8 cellular contexts compared by ENCODE assay signal in genomic region chr17:7356072-7356549, GRCh38. TPM values are rescaled to one million over a fixed set of nuclear protein-coding genes. Genes with fewer than 3 reads are reported as not detected.
DNase-seq lines count a peak whose midpoint lies in the region; ATAC-seq, FAIRE-seq and TF ChIP-seq lines count a peak whose summit lies in the region.

No MANE protein-coding gene starts in this region.

- POLR2A ChIA-PET in K562 (lab: Yijun Ruan, JAX) = interaction anchor here (0.6 to 1.6 kb wide), 6 partner anchors 24 to 230 kb away, joined by 3 to 7 read pairs (median 4); no protein-coding TSS in a partner anchor

- H3K4me3 ChIP-seq in K562 (no peak overlapping the region), iPS-18c (ENCODE audit: insufficient read depth, low read depth, low read length) (peak overlapping the region; percentile 21; the same call in 1 of the 2 replicates), small intestine (ENCODE audit: low read depth in 1 of 2, low read length in 2 of 2) (no peak overlapping the region)

- TF ChIP-seq CTCF in K562 (IDR thresholded peaks at IDR 0.05 in 2 of 3, conservative IDR thresholded peaks at IDR 0.05 in 1 of 3; ENCODE audit: insufficient read depth in 2 of 3, low read depth in 1 of 3, low read length in 3 of 3) = peak; percentile 81 to 86 (median 84)

- BruUV-seq in K562 (replicated peaks; lab: Mats Ljungman, UMichigan) = no TSS peak

- H2AFZ ChIP-seq in K562 (ENCODE audit: low read depth, low read length) = 0 out of 2 replicates have a peak overlapping the region, but pooled peaks have one; percentile 48

- no peak for TF ChIP-seq EP300 in K562 (IDR thresholded peaks at IDR 0.05; ENCODE audit: low read length)

- intact Hi-C loops in K562 (cut with micrococcal nuclease) = loop anchor here (5.0 kb wide), 2 partner anchors 146 to 206 kb away; partner anchors contain the start of gene SENP3

- H3K27me3 ChIP-seq in K562 (ENCODE audit: control insufficient read depth in 2 of 2, insufficient read depth in 2 of 2, low read length in 2 of 2) (no peaks in the 10 kb centered on the region), small intestine (ENCODE audit: control insufficient read depth in 2 of 2, insufficient read depth in 2 of 2, low read length in 2 of 2) (no peaks in the 10 kb centered on the region)

- H3K79me2 ChIP-seq in K562 (ENCODE audit: control insufficient read depth, insufficient read depth, low read length) = peaks cover 3% of the 10 kb centered on the region

- H3K4me2 ChIP-seq in K562 (ENCODE audit: insufficient read depth, low read length) = peak overlapping the region; percentile 54; the same call in 1 of the 2 replicates

- H4K20me1 ChIP-seq in K562 (replicated peaks; ENCODE audit: control insufficient read depth, insufficient read depth, low read length) = no peaks in the 10 kb centered on the region

- peak; percentile 40 for DNase-seq in NCI-H1092 treated with DMSO at 0.1 percent for 48 hours (lab: John Stamatoyannopoulos, UW)
- DNase-seq in NCI-H1092 (lab: John Stamatoyannopoulos, UW) = no peak
- DNase-seq in NCI-H1048 (lab: John Stamatoyannopoulos, UW) = peak; percentile 54
- peak; percentile 85 for DNase-seq in UCSD-AML1 (lab: John Stamatoyannopoulos, UW; ENCODE audit: unreplicated experiment)
- peak; percentile 78 to 86 (median 81) for DNase-seq in K562 (ENCODE audit: extremely low read depth in 1 of 4, low spot score in 3 of 4)
- peak; percentile 84 for DNase-seq in small intestine

- CTCF ChIA-PET in K562 (lab: Yijun Ruan, JAX; ENCODE audit: low intra/inter-chr PET ratio) = interaction anchor here (0.6 to 1.7 kb wide), 3 partner anchors 127 to 220 kb away, joined by 3 to 9 read pairs (median 5); no protein-coding TSS in a partner anchor

- H3K4me1 ChIP-seq in K562 (replicated peaks in 1 of 2; ENCODE audit: control insufficient read depth in 2 of 2, insufficient read depth in 2 of 2, low read length in 2 of 2) = peaks cover 0 to 37% of the 10 kb centered on the region in 2 experiments; a peak in 3 of 5 replicates
- peaks cover 0 to 3% of the 10 kb centered on the region in 2 donors for H3K4me1 ChIP-seq in small intestine (ENCODE audit: control insufficient read depth in 2 of 2, insufficient read depth in 1 of 2, low read depth in 1 of 2, low read length in 1 of 2)

- TF ChIP-seq RAD21 in K562 (CRISPR knock-in tag; conservative IDR thresholded peaks at IDR 0.05 in 1 of 2, IDR thresholded peaks at IDR 0.05 in 1 of 2) = peak; percentile 78 to 90

- H3K9ac ChIP-seq in K562 (ENCODE audit: insufficient read depth in 1 of 2, low read depth in 2 of 2, low read length in 2 of 2) = peak overlapping the region in 1 of 2 experiments; percentile 68; a peak in 2 of 4 replicates

- H3K9me1 ChIP-seq in K562 (ENCODE audit: control insufficient read depth, insufficient read depth, low read length) = no peaks in the 10 kb centered on the region

- FAIRE-seq in K562 (lab: Jason Lieb, UNC) = peak; percentile 88
- no peak for FAIRE-seq in small intestine (lab: Jason Lieb, UNC)

- no peak overlapping the region for H3K27ac ChIP-seq in K562 (ENCODE audit: extremely low read depth, low read depth, low read length)
- no peak overlapping the region for H3K27ac ChIP-seq in small intestine (ENCODE audit: low read depth in 1 of 2, low read length in 1 of 2)

- in situ Hi-C loops in K562 (cut with MboI) = loop anchor here (10.0 kb wide), 1 partner anchor 199 kb away; the partner anchor contains the start of gene TNFSF13

- peak; percentile 77 for ATAC-seq in K562
- ATAC-seq in HG02884 (IDR thresholded peaks at IDR 0.05; ENCODE audit: unreplicated experiment) = no peak

- TF ChIP-seq POLR2A in K562 (conservative IDR thresholded peaks at IDR 0.05) = no peak

- 5% methylated on average over 11 of the region's 12 CpGs for WGBS in K562 (ENCODE audit: insufficient coverage, low coverage, missing lambda C conversion rate)
- WGBS in small intestine, 3 donors = 5 to 10% (median 6%) methylated on average over 12 of the region's 12 CpGs

- H3K9me3 ChIP-seq in K562 (replicated peaks; ENCODE audit: control insufficient read depth, insufficient read depth, low read depth, low read length) = no peaks in the 10 kb centered on the region
- no peaks in the 10 kb centered on the region for H3K9me3 ChIP-seq in iPS-18c (ENCODE audit: control insufficient read depth, insufficient read depth, low read length)
- H3K9me3 ChIP-seq in small intestine (ENCODE audit: control insufficient read depth, low read depth) = no peaks in the 10 kb centered on the region

- H3K36me3 ChIP-seq in K562 (ENCODE audit: control insufficient read depth, insufficient read depth, low read length) = no peaks in the 10 kb centered on the region
- H3K36me3 ChIP-seq in small intestine (ENCODE audit: control insufficient read depth in 2 of 2, insufficient read depth in 2 of 2, low read length in 2 of 2) = no peaks in the 10 kb centered on the region

RNA-seq across cellular contexts. Expression of gene TMEM95, which starts 1.2 kb away (rescaled TPM):
- total RNA-seq in K562 (2011; cell fraction: chromatin; rRNA removed; ENCODE audit: low replicate concordance) = not detected in 2 replicates
- not detected in 2 replicates for total RNA-seq in K562 (2011; cell fraction: nucleolus; rRNA removed)
- total RNA-seq in K562 (2011; cell fraction: nucleoplasm; rRNA removed) = not detected in 2 replicates
- not detected in 2 replicates for total RNA-seq in K562 (2014; rRNA removed)
- total RNA-seq in K562 (2014; rRNA removed; fragmentation: Illumina TruSeq; extraction: Trizol) = not detected in 2 replicates
- total RNA-seq in K562 (2015; rRNA removed; fragmentation: Illumina TruSeq; extraction: Trizol) = not detected in 2 replicates
- not detected in 2 replicates for total RNA-seq in K562 (2021)
- not detected in 2 replicates for polyA plus RNA-seq in K562 (2011; rRNA removed)
- polyA plus RNA-seq in K562 (2011; cell fraction: cytosol; rRNA removed) = not detected in 2 replicates
- polyA plus RNA-seq in K562 (2011; cell fraction: nucleus; rRNA removed) = not detected in 2 replicates
- polyA plus RNA-seq in K562 (2012) = not detected in 2 replicates
- not detected in 2 replicates for polyA plus RNA-seq in K562 (2014; fragmentation: Illumina TruSeq; extraction: Trizol)
- not detected for polyA plus RNA-seq in K562 (2014; fragmentation: Nextera tagmentation; extraction: Ambion mirVana)
- polyA plus RNA-seq in K562 (2014; rRNA removed) = not detected in 2 replicates
- not detected in 2 replicates for polyA minus RNA-seq in K562 (2011; rRNA and poly(A)+ RNA removed)
- polyA minus RNA-seq in K562 (2011; cell fraction: cytosol; rRNA and poly(A)+ RNA removed) = not detected in 2 replicates
- not detected in 2 replicates for polyA minus RNA-seq in K562 (2011; cell fraction: nucleus; rRNA and poly(A)+ RNA removed)
- not detected for polyA plus RNA-seq in small intestine

RNA-seq across cellular contexts. Expression of gene KCTD11, which starts 4.1 kb away (rescaled TPM):
- total RNA-seq in K562 (2011; cell fraction: chromatin; rRNA removed; ENCODE audit: low replicate concordance) = 1.5 and 5.1 TPM in 2 replicates
- total RNA-seq in K562 (2011; cell fraction: nucleolus; rRNA removed) = 4.2 and 5.7 TPM in 2 replicates
- 3.4 and 3.7 TPM in 2 replicates for total RNA-seq in K562 (2011; cell fraction: nucleoplasm; rRNA removed)
- total RNA-seq in K562 (2014; rRNA removed) (2.6 and 2.7 TPM in 2 replicates), K562 (2014; rRNA removed; fragmentation: Illumina TruSeq; extraction: Trizol) (1.2 and 1.3 TPM in 2 replicates), K562 (2015; rRNA removed; fragmentation: Illumina TruSeq; extraction: Trizol) (1.4 and 1.5 TPM in 2 replicates), K562 (2021) (3.0 and 3.2 TPM in 2 replicates)
- polyA plus RNA-seq in K562 (2011; rRNA removed) (2.6 and 2.7 TPM in 2 replicates), K562 (2014; fragmentation: Illumina TruSeq; extraction: Trizol) (2.4 and 2.9 TPM in 2 replicates), K562 (2014; fragmentation: Nextera tagmentation; extraction: Ambion mirVana) (under 1 TPM in 1 of 2 experiments, not detected in 1; 0.01 TPM), K562 (2014; rRNA removed) (2.6 and 2.8 TPM in 2 replicates), small intestine (1 to 10 TPM; 6.0 to 8.6 (median 7.9) TPM)
- polyA plus RNA-seq in K562 (2011; cell fraction: cytosol; rRNA removed) = 3.6 and 5.4 TPM in 2 replicates
- polyA plus RNA-seq in K562 (2011; cell fraction: nucleus; rRNA removed) = 3.7 and 5.6 TPM in 2 replicates
- 3.3 and 4.1 TPM in 2 replicates for polyA plus RNA-seq in K562 (2012)
- 2.5 TPM in 2 replicates for polyA minus RNA-seq in K562 (2011; rRNA and poly(A)+ RNA removed)
- 1.4 and 1.9 TPM in 2 replicates for polyA minus RNA-seq in K562 (2011; cell fraction: cytosol; rRNA and poly(A)+ RNA removed)
- 2.3 and 2.6 TPM in 2 replicates for polyA minus RNA-seq in K562 (2011; cell fraction: nucleus; rRNA and poly(A)+ RNA removed)

RNA-seq across cellular contexts. Expression of gene ACAP1, which starts 19.8 kb away (rescaled TPM):
- 8.6 and 21.1 TPM in 2 replicates for total RNA-seq in K562 (2011; cell fraction: chromatin; rRNA removed; ENCODE audit: low replicate concordance)
- 13.7 and 14.7 TPM in 2 replicates for total RNA-seq in K562 (2011; cell fraction: nucleolus; rRNA removed)
- total RNA-seq in K562 (2011; cell fraction: nucleoplasm; rRNA removed) = 7.2 and 8.1 TPM in 2 replicates
- total RNA-seq in K562 (2014; rRNA removed) = 4.0 and 6.3 TPM in 2 replicates
- 0.57 and 2.3 TPM in 2 replicates for total RNA-seq in K562 (2014; rRNA removed; fragmentation: Illumina TruSeq; extraction: Trizol)
- total RNA-seq in K562 (2015; rRNA removed; fragmentation: Illumina TruSeq; extraction: Trizol) = 2.0 and 2.3 TPM in 2 replicates
- 7.4 and 8.5 TPM in 2 replicates for total RNA-seq in K562 (2021)
- 2.8 and 5.9 TPM in 2 replicates for polyA plus RNA-seq in K562 (2011; rRNA removed)
- polyA plus RNA-seq in K562 (2011; cell fraction: cytosol; rRNA removed) = 3.5 and 4.6 TPM in 2 replicates
- polyA plus RNA-seq in K562 (2011; cell fraction: nucleus; rRNA removed) = 12.1 and 13.1 TPM in 2 replicates
- 5.4 and 8.0 TPM in 2 replicates for polyA plus RNA-seq in K562 (2012)
- 2.4 and 3.7 TPM in 2 replicates for polyA plus RNA-seq in K562 (2014; fragmentation: Illumina TruSeq; extraction: Trizol)
- polyA plus RNA-seq in K562 (2014; fragmentation: Nextera tagmentation; extraction: Ambion mirVana) = under 1 TPM; 0.15 to 0.38 TPM
- 2.9 and 3.9 TPM in 2 replicates for polyA plus RNA-seq in K562 (2014; rRNA removed)
- 1.9 and 2.6 TPM in 2 replicates for polyA minus RNA-seq in K562 (2011; rRNA and poly(A)+ RNA removed)
- 3.1 and 5.8 TPM in 2 replicates for polyA minus RNA-seq in K562 (2011; cell fraction: cytosol; rRNA and poly(A)+ RNA removed)
- 2.4 and 4.6 TPM in 2 replicates for polyA minus RNA-seq in K562 (2011; cell fraction: nucleus; rRNA and poly(A)+ RNA removed)
- polyA plus RNA-seq in small intestine = 10 to 100 TPM in 1 of 3 donors, 1 to 10 TPM in 2; 3.8 to 43.5 (median 9.1) TPM

RNA-seq across cellular contexts. Expression of gene TNK1, which starts 24.8 kb away (rescaled TPM):
- 10.5 and 36.4 TPM in 2 replicates for total RNA-seq in K562 (2011; cell fraction: chromatin; rRNA removed; ENCODE audit: low replicate concordance)
- total RNA-seq in K562 (2011; cell fraction: nucleolus; rRNA removed) = 28.0 and 33.7 TPM in 2 replicates
- 10.6 and 13.7 TPM in 2 replicates for total RNA-seq in K562 (2011; cell fraction: nucleoplasm; rRNA removed)
- total RNA-seq in K562 (2014; rRNA removed) (2.1 and 3.2 TPM in 2 replicates), K562 (2014; rRNA removed; fragmentation: Illumina TruSeq; extraction: Trizol) (1.1 and 1.2 TPM in 2 replicates), K562 (2015; rRNA removed; fragmentation: Illumina TruSeq; extraction: Trizol) (1.5 and 2.6 TPM in 2 replicates), K562 (2021) (5.2 and 5.5 TPM in 2 replicates)
- polyA plus RNA-seq in K562 (2011; rRNA removed) (3.0 and 7.3 TPM in 2 replicates), K562 (2014; fragmentation: Illumina TruSeq; extraction: Trizol) (2.8 and 3.8 TPM in 2 replicates), K562 (2014; fragmentation: Nextera tagmentation; extraction: Ambion mirVana) (under 1 TPM; 0.28 to 0.41 TPM), K562 (2014; rRNA removed) (4.2 and 6.8 TPM in 2 replicates), small intestine (10 to 100 TPM in 2 of 3 donors, 1 to 10 TPM in 1; 8.8 to 16.3 (median 11.9) TPM)
- 6.9 and 7.3 TPM in 2 replicates for polyA plus RNA-seq in K562 (2011; cell fraction: cytosol; rRNA removed)
- 21.3 and 23.4 TPM in 2 replicates for polyA plus RNA-seq in K562 (2011; cell fraction: nucleus; rRNA removed)
- polyA plus RNA-seq in K562 (2012) = 2.9 and 5.2 TPM in 2 replicates
- 4.9 and 5.5 TPM in 2 replicates for polyA minus RNA-seq in K562 (2011; rRNA and poly(A)+ RNA removed)
- polyA minus RNA-seq in K562 (2011; cell fraction: cytosol; rRNA and poly(A)+ RNA removed) = 5.5 and 6.7 TPM in 2 replicates
- 14.5 and 20.9 TPM in 2 replicates for polyA minus RNA-seq in K562 (2011; cell fraction: nucleus; rRNA and poly(A)+ RNA removed)

RNA-seq across cellular contexts. Expression of gene NEURL4, which starts 27.0 kb away (rescaled TPM):
- 115 and 278 TPM in 2 replicates for total RNA-seq in K562 (2011; cell fraction: chromatin; rRNA removed; ENCODE audit: low replicate concordance)
- total RNA-seq in K562 (2011; cell fraction: nucleolus; rRNA removed) = 144 and 181 TPM in 2 replicates
- 76.0 and 94.7 TPM in 2 replicates for total RNA-seq in K562 (2011; cell fraction: nucleoplasm; rRNA removed)
- total RNA-seq in K562 (2014; rRNA removed) (10.5 and 15.2 TPM in 2 replicates), K562 (2014; rRNA removed; fragmentation: Illumina TruSeq; extraction: Trizol) (5.9 and 8.3 TPM in 2 replicates), K562 (2015; rRNA removed; fragmentation: Illumina TruSeq; extraction: Trizol) (13.5 and 13.9 TPM in 2 replicates), K562 (2021) (29.8 and 37.4 TPM in 2 replicates)
- polyA plus RNA-seq in K562 (2011; rRNA removed) (11.5 and 18.4 TPM in 2 replicates), K562 (2014; fragmentation: Illumina TruSeq; extraction: Trizol) (18.0 and 19.7 TPM in 2 replicates), K562 (2014; fragmentation: Nextera tagmentation; extraction: Ambion mirVana) (under 1 TPM; 0.08 to 0.39 TPM), K562 (2014; rRNA removed) (23.9 and 25.3 TPM in 2 replicates), small intestine (10 to 100 TPM; 14.3 to 36.9 (median 22.1) TPM)
- 11.0 and 11.6 TPM in 2 replicates for polyA plus RNA-seq in K562 (2011; cell fraction: cytosol; rRNA removed)
- 155 and 207 TPM in 2 replicates for polyA plus RNA-seq in K562 (2011; cell fraction: nucleus; rRNA removed)
- 18.2 and 23.2 TPM in 2 replicates for polyA plus RNA-seq in K562 (2012)
- polyA minus RNA-seq in K562 (2011; rRNA and poly(A)+ RNA removed) = 10.8 and 13.8 TPM in 2 replicates
- 11.3 and 19.1 TPM in 2 replicates for polyA minus RNA-seq in K562 (2011; cell fraction: cytosol; rRNA and poly(A)+ RNA removed)
- 44.3 and 71.0 TPM in 2 replicates for polyA minus RNA-seq in K562 (2011; cell fraction: nucleus; rRNA and poly(A)+ RNA removed)
